In genomic region chr20:18774207-18774606, GRCh38 we compare ENCODE assay signal across 37 cellular contexts. TPM values are rescaled to one million over a fixed set of nuclear protein-coding genes. Genes with fewer than 3 reads are reported as not detected.
"Had no signal": no experiment of that assay in that cellular context is flagged by ENCODE, and none has a peak within 500 bp of the region (broad histone marks: within the 10 kb centered on the region; RNA-seq: fewer than 3 reads in every experiment).

No MANE protein-coding gene starts in this region.

- H3K27ac ChIP-seq: adrenal gland, body of pancreas, brain microvascular endothelial cell, breast epithelium, VCaP had no signal

- H3K36me3 ChIP-seq: adrenal gland, brain microvascular endothelial cell, breast epithelium had no signal

- H3K4me3 ChIP-seq: adrenal gland, body of pancreas, breast epithelium had no signal

- H3K9me3 ChIP-seq: adrenal gland, body of pancreas, breast epithelium had no signal

- DNase-seq: activated B cell treated with CpG ODN at 0.5 μM for 24 hours; activated CD4-positive, alpha-beta memory T cell treated with anti-CD3 and anti-CD28 coated beads for 36 hours; activated CD4-positive, alpha-beta T cell treated with anti-CD3 and anti-CD28 coated beads for 4 hours; activated CD4-positive, alpha-beta T cell treated with anti-CD3 and anti-CD28 coated beads, Interleukin-2, amount 10 ng/mL, durations not matched to agents 24 days and 14 days; activated CD4-positive, alpha-beta T cell treated with anti-CD3 and anti-CD28 coated beads, Interleukin-2, amount 50 U/mL, for 1 hour; activated CD4-positive, alpha-beta T cell treated with anti-CD3 and anti-CD28 coated beads, Interleukin-2, amount 50 U/mL, for 4 hours; activated CD4-positive, CD25-positive, alpha-beta regulatory T cell treated with anti-CD3 and anti-CD28 coated beads, Interleukin-2, amount 50 U/mL, for 72 hours; activated CD8-positive, alpha-beta memory T cell treated with anti-CD3 and anti-CD28 coated beads, Interleukin-2, amount 50 U/mL, for 4 hours; activated CD8-positive, alpha-beta T cell treated with anti-CD3 and anti-CD28 coated beads for 36 hours; activated effector memory CD4-positive, alpha-beta T cell treated with anti-CD3 and anti-CD28 coated beads, Interleukin-2, amount 50 U/mL, for 16 hours; activated gamma-delta T cell treated with Interleukin-2 at 50 U/mL for 16 hours; activated naive CD4-positive, alpha-beta T cell; activated naive CD4-positive, alpha-beta T cell treated with anti-CD3 and anti-CD28 coated beads for 36 hours; activated naive CD4-positive, alpha-beta T cell treated with anti-CD3 and anti-CD28 coated beads, Interleukin-2, amount 50 U/mL, for 16 hours; activated naive CD8-positive, alpha-beta T cell treated with anti-CD3 and anti-CD28 coated beads for 36 hours; activated T-cell treated with anti-CD3 and anti-CD28 coated beads for 4 hours; activated T-cell treated with anti-CD3 and anti-CD28 coated beads, Interleukin-2, amount 50 U/mL, for 1 hour; activated T-cell treated with anti-CD3 and anti-CD28 coated beads, Interleukin-2, amount 50 U/mL, for 4 hours; activated T-cell treated with anti-CD3 and anti-CD28 coated beads, Interleukin-2, amount 50 U/mL, for 72 hours; adrenal gland; amniotic stem cell; aorta; body of pancreas; brain microvascular endothelial cell; central memory CD4-positive, alpha-beta T cell; T-helper 1 cell; T-helper 2 cell; T-helper 9 cell had no signal

- ATAC-seq: activated CD8-positive, alpha-beta T cell treated with anti-CD3 and anti-CD28 coated beads for 36 hours; activated naive CD4-positive, alpha-beta T cell treated with anti-CD3 and anti-CD28 coated beads, Interleukin-2, amount 50 U/mL, for 72 hours; activated T-cell treated with anti-CD3 and anti-CD28 coated beads, Interleukin-2, amount 50 U/mL, for 4 hours; activated T-cell treated with anti-CD3 and anti-CD28 coated beads, Interleukin-2, amount 50 U/mL, for 72 hours; activated T-helper 17 cell treated with anti-CD3 and anti-CD28 coated beads, Interleukin-2, amount 50 U/mL, for 72 hours; body of pancreas had no signal

- H3K4me1 ChIP-seq: adrenal gland, body of pancreas, breast epithelium had no signal

- H3K27me3 ChIP-seq: adrenal gland, body of pancreas, brain microvascular endothelial cell, breast epithelium had no signal

RNA-seq across cellular contexts. Expression of gene SCP2D1, which starts 39.4 kb away (rescaled TPM):
- total RNA-seq: activated B cell treated with CpG ODN at 0.5 μM for 24 hours; activated CD4-positive, alpha-beta memory T cell treated with anti-CD3 and anti-CD28 coated beads for 36 hours; activated CD4-positive, alpha-beta T cell treated with anti-CD3 and anti-CD28 coated beads, Interleukin-2, amount 10 ng/mL, durations not matched to agents 24 days and 14 days; activated CD8-positive, alpha-beta memory T cell treated with anti-CD3 and anti-CD28 coated beads for 36 hours; activated CD8-positive, alpha-beta T cell treated with anti-CD3 and anti-CD28 coated beads for 36 hours; activated naive CD4-positive, alpha-beta T cell treated with anti-CD3 and anti-CD28 coated beads for 36 hours; activated naive CD8-positive, alpha-beta T cell treated with anti-CD3 and anti-CD28 coated beads for 36 hours; activated T-cell treated with anti-CD3 and anti-CD28 coated beads, Interleukin-2, amount 50 U/mL, for 4 hours; activated T-cell treated with anti-CD3 and anti-CD28 coated beads, Interleukin-2, amount 50 U/mL, for 72 hours; activated T-helper 1 cell treated with anti-CD3 and anti-CD28 coated beads, Interleukin-12 subunit alpha, Interleukin-12 subunit beta, Interleukin-2, Interleukin-4 antibody, amounts not matched to agents 30 ng/mL and 10 ng/mL and 1 ng/mL, durations not matched to agents 14 hours and 24 hours and 36 hours; activated T-helper 17 cell treated with anti-CD3 and anti-CD28 coated beads, Interleukin-2, amount 50 U/mL, for 72 hours; adrenal gland; aorta; astrocyte; body of pancreas; breast epithelium; cardiac septum; cerebellum had no signal
- polyA plus RNA-seq: adrenal gland, aorta had no signal
